ENCODE assay signal across 9 cellular contexts in genomic region chr7:152859781-152860191, GRCh38.
DNase-seq lines count a peak whose midpoint lies in the region; ATAC-seq and TF ChIP-seq lines count a peak whose summit lies in the region.
"Had no signal": no experiment of that assay in that cellular context is flagged by ENCODE, and none has a peak within 500 bp of the region (broad histone marks: within the 10 kb centered on the region; RNA-seq: fewer than 3 reads in every experiment).

No MANE protein-coding gene starts in this region.

- H2AFZ ChIP-seq in Loucy (ENCODE audit: low read length) (no peak overlapping the region), fibroblast of lung (ENCODE audit: low read length) (no peak overlapping the region)

- H3K9me3 ChIP-seq in AG04450 (ENCODE audit: control insufficient read depth, insufficient read depth, low read length) (no peaks in the 10 kb centered on the region), Loucy (ENCODE audit: insufficient read depth, low read depth, low read length) (no peaks in the 10 kb centered on the region), fibroblast of lung (ENCODE audit: control insufficient read depth, insufficient read depth, low read depth, low read length) (no peaks in the 10 kb centered on the region)

- TF ChIP-seq CTCF in AG04450 (IDR thresholded peaks at IDR 0.05; ENCODE audit: low read depth, low read length) (peak; percentile 31; the same call in 1 of the 2 replicates), GM12874 (IDR thresholded peaks at IDR 0.05; ENCODE audit: insufficient read depth, low read depth, low read length) (peak; percentile 55), Loucy (conservative IDR thresholded peaks at IDR 0.05; ENCODE audit: low read length) (peak; percentile 62), fibroblast of lung (conservative IDR thresholded peaks at IDR 0.05 in 1 of 2, IDR thresholded peaks at IDR 0.05 in 1 of 2; ENCODE audit: low read depth in 1 of 2, low read length in 2 of 2) (peak; percentile 8 to 34)

- no peaks in the 10 kb centered on the region for H3F3A ChIP-seq in Loucy (ENCODE audit: low read depth)

- H3K79me2 ChIP-seq in Loucy (ENCODE audit: insufficient read depth, low read length) (no peaks in the 10 kb centered on the region), fibroblast of lung (ENCODE audit: control insufficient read depth, insufficient read depth, low read length) (no peaks in the 10 kb centered on the region)

- no peaks in the 10 kb centered on the region for H4K20me1 ChIP-seq in Loucy (ENCODE audit: insufficient read depth, low read length, poor library complexity, severe bottlenecking)
- H4K20me1 ChIP-seq in fibroblast of lung (ENCODE audit: control insufficient read depth, extremely low read depth, insufficient read depth, low read length): no peaks in the 10 kb centered on the region

- H3K9ac ChIP-seq in Loucy (ENCODE audit: low read depth, low read length, poor library complexity, severe bottlenecking) (no peak overlapping the region), fibroblast of lung (ENCODE audit: insufficient read depth, low read length) (no peak overlapping the region)

- CTCF ChIA-PET in AG04450 (lab: Charles Lee): interaction anchor here (0.6 to 1.5 kb wide), 2 partner anchors 14 to 761 kb away, joined by 3 read pairs; no protein-coding TSS in a partner anchor

- H3K27me3 ChIP-seq in AG04450 (ENCODE audit: control insufficient read depth, insufficient read depth, low read length) (no peaks in the 10 kb centered on the region), Loucy (ENCODE audit: insufficient read depth, low read length, poor library complexity, severe bottlenecking) (no peaks in the 10 kb centered on the region), fibroblast of lung (ENCODE audit: control insufficient read depth, insufficient read depth, low read length) (no peaks in the 10 kb centered on the region)

- no peak for DNase-seq in AG04450 (ENCODE audit: low read depth, low spot score)
- no peak for DNase-seq in fibroblast of lung (ENCODE audit: low read depth in 2 of 2)
- no peak for DNase-seq in NCI-H1092 treated with DMSO at 0.1 percent for 48 hours (lab: John Stamatoyannopoulos, UW)
- DNase-seq in stimulated activated CD4-positive, alpha-beta T cell treated with anti-CD3 and anti-CD28 coated beads, Interleukin-4, amount 100 ng/mL, for 24 hours: no peak
- no peak for DNase-seq in DMS79 (lab: John Stamatoyannopoulos, UW)
- DNase-seq: T-helper 9 cell had no signal

- no peaks in the 10 kb centered on the region for H3K4me1 ChIP-seq in Loucy (ENCODE audit: insufficient read depth, low read length, poor library complexity, severe bottlenecking)
- H3K4me1 ChIP-seq in fibroblast of lung (ENCODE audit: control insufficient read depth, extremely low read depth, insufficient read depth, low read length): no peaks in the 10 kb centered on the region

- H3K4me2 ChIP-seq in Loucy (ENCODE audit: low read depth, low read length, poor library complexity, severe bottlenecking) (no peak overlapping the region), fibroblast of lung (ENCODE audit: extremely low read depth, insufficient read depth, low read length) (no peak overlapping the region)

- H3K36me3 ChIP-seq in Loucy (ENCODE audit: insufficient read depth, low read length) (no peaks in the 10 kb centered on the region), fibroblast of lung (ENCODE audit: control insufficient read depth, insufficient read depth, low read length) (no peaks in the 10 kb centered on the region)

- no peak for ATAC-seq in GM18505 (IDR thresholded peaks at IDR 0.05; ENCODE audit: unreplicated experiment)

- H3K9me2 ChIP-seq in Loucy (replicated peaks; ENCODE audit: low read depth, low read length): no peaks in the 10 kb centered on the region

- POLR2A ChIA-PET in AG04450 (lab: Yijun Ruan, JAX): no interaction called here

- H3K4me3 ChIP-seq in AG04450 (ENCODE audit: low read depth, low read length) (no peak overlapping the region), Loucy (ENCODE audit: low read length, poor library complexity, severe bottlenecking) (no peak overlapping the region), fibroblast of lung (replicated peaks in 1 of 4; ENCODE audit: control extremely low read depth in 1 of 4, insufficient read depth in 1 of 4, low read depth in 3 of 4, low read length in 4 of 4) (no peak overlapping the region)

- H3K27ac ChIP-seq in AG04450 (ENCODE audit: low read depth, low read length): no peak overlapping the region
- no peak overlapping the region for H3K27ac ChIP-seq in fibroblast of lung (ENCODE audit: insufficient read depth, low read length)

- no peak for TF ChIP-seq POLR2A in GM18505 (IDR thresholded peaks at IDR 0.05; ENCODE audit: borderline replicate concordance, extremely low read depth, insufficient read depth, insufficient read length)
